Comparison of ENCODE assay signal across 8 cellular contexts in genomic region chr9:128276008-128276573, GRCh38. TPM values are rescaled to one million over a fixed set of nuclear protein-coding genes. Genes with fewer than 3 reads are reported as not detected.
A peak's percentile ranks its signal among the peaks of the same experiment; 100 is the strongest.
DNase-seq lines count a peak whose midpoint lies in the region; ATAC-seq, FAIRE-seq and TF ChIP-seq lines count a peak whose summit lies in the region.

TSS of gene SWI5 (plus strand) at chr9:128276276.

- TF ChIP-seq CTCF in AG09309 (IDR thresholded peaks at IDR 0.05; ENCODE audit: control insufficient read depth, insufficient read depth, low read depth, low read length, missing control alignments), result no peak
- TF ChIP-seq CTCF in WTC11 (IDR thresholded peaks at IDR 0.05), result no peak
- no peak for TF ChIP-seq CTCF in bronchial epithelial cell (IDR thresholded peaks at IDR 0.05; ENCODE audit: insufficient read depth, low read length, severe bottlenecking)
- no peak for TF ChIP-seq CTCF in smooth muscle cell (IDR thresholded peaks at IDR 0.05; ENCODE audit: borderline replicate concordance, insufficient read depth, poor library complexity, severe bottlenecking)

- WGBS in smooth muscle cell (ENCODE audit: low lambda C conversion rate), result 1% methylated on average over 38 of the region's 38 CpGs

- H3K36me3 ChIP-seq in bronchial epithelial cell (ENCODE audit: control insufficient read depth, insufficient read depth, low read length) (peaks cover 2% of the 10 kb centered on the region), smooth muscle cell (ENCODE audit: low read depth) (peaks cover 11% of the 10 kb centered on the region)

- no peaks in the 10 kb centered on the region for H3F3A ChIP-seq in smooth muscle cell (ENCODE audit: low read depth)

- no peaks in the 10 kb centered on the region for H3K27me3 ChIP-seq in bronchial epithelial cell (ENCODE audit: control insufficient read depth, insufficient read depth, low read length)
- no peaks in the 10 kb centered on the region for H3K27me3 ChIP-seq in smooth muscle cell (ENCODE audit: low read depth)

- DNase-seq in AG09309 (ENCODE audit: low read depth) (peak; percentile 96), NCI-H226 (peak; percentile 91), WTC11 (ENCODE audit: low spot score) (peak; percentile 100), bronchial epithelial cell (ENCODE audit: low read depth) (peak; percentile 96), iPS-NIHi7 (ENCODE audit: extremely low spot score) (peak; percentile 99), smooth muscle cell (lab: John Stamatoyannopoulos, UW; ENCODE audit: unreplicated experiment) (peak; percentile 98)

- H3K79me2 ChIP-seq in smooth muscle cell (ENCODE audit: low read depth), result peaks cover 59% of the 10 kb centered on the region

- peak within 1 kb of the TSS; percentile 41 for H2AFZ ChIP-seq in smooth muscle cell (ENCODE audit: low read depth)

- H3K9ac ChIP-seq in smooth muscle cell (ENCODE audit: low read depth), result peak within 1 kb of the TSS; percentile 100

- CTCF ChIA-PET in WTC11 (lab: Charles Lee), result interaction anchor here (0.5 to 3.2 kb wide), 18 partner anchors 13 to 752 kb away, joined by 3 to 25 read pairs (median 6); partner anchors contain the start of genes CERCAM and SH3GLB2

- ATAC-seq in GM19023 (IDR thresholded peaks at IDR 0.05; ENCODE audit: unreplicated experiment) (peak; percentile 97), HG03196 (IDR thresholded peaks at IDR 0.05; ENCODE audit: unreplicated experiment) (peak; percentile 91), WTC11 (peak; percentile 91)

- peak within 1 kb of the TSS; percentile 97 for H3K27ac Mint-ChIP-seq in WTC11

- no peaks in the 10 kb centered on the region for H3K9me3 ChIP-seq in smooth muscle cell (replicated peaks; ENCODE audit: low read depth)

- peak within 1 kb of the TSS; percentile 92 for H3K4me3 Mint-ChIP-seq in WTC11

- H3K36me3 Mint-ChIP-seq in WTC11, result peaks cover 12% of the 10 kb centered on the region

- peaks cover 11% of the 10 kb centered on the region for H3K4me1 ChIP-seq in smooth muscle cell (ENCODE audit: low read depth)

- H3K27ac ChIP-seq in smooth muscle cell (ENCODE audit: low read depth), result peak within 1 kb of the TSS; percentile 98

- no peak for FAIRE-seq in bronchial epithelial cell (lab: Jason Lieb, UNC)

- no peaks in the 10 kb centered on the region; the same call in 1 of the 2 replicates for H3K27me3 Mint-ChIP-seq in WTC11 (ENCODE audit: low read depth)

- peaks cover 37% of the 10 kb centered on the region for H4K20me1 ChIP-seq in smooth muscle cell (ENCODE audit: low read depth)

- H3K4me2 ChIP-seq in smooth muscle cell, result peak within 1 kb of the TSS; percentile 92

- H3K4me1 Mint-ChIP-seq in WTC11, result peaks cover 14% of the 10 kb centered on the region

- POLR2A ChIA-PET in WTC11 (lab: Charles Lee), result interaction anchor here (0.6 to 1.0 kb wide), 12 partner anchors 19 to 180 kb away, joined by 3 to 10 read pairs (median 4); partner anchors contain the start of gene ODF2

- H3K4me3 ChIP-seq in AG09309 (ENCODE audit: control insufficient read depth, low read depth, low read length) (peak within 1 kb of the TSS; percentile 76), bronchial epithelial cell (ENCODE audit: low read depth, low read length) (peak within 1 kb of the TSS; percentile 91), smooth muscle cell (peak within 1 kb of the TSS; percentile 96)

- H3K9me3 Mint-ChIP-seq in WTC11, result no peaks in the 10 kb centered on the region

TF ChIP-seq in WTC11, 78 proteins besides CTCF, POLR2A, EP300 and RAD21:
- no peak for TF ChIP-seq JAZF1 (CRISPR knock-in tag; IDR thresholded peaks at IDR 0.05)
- TF ChIP-seq ZNF423 (CRISPR knock-in tag; IDR thresholded peaks at IDR 0.05), result no peak
- TF ChIP-seq SP1 (CRISPR knock-in tag; conservative IDR thresholded peaks at IDR 0.05), result peak; percentile 90
- TF ChIP-seq TEAD4 (CRISPR knock-in tag; IDR thresholded peaks at IDR 0.05), result no peak
- TF ChIP-seq PREB (CRISPR knock-in tag; IDR thresholded peaks at IDR 0.05; ENCODE audit: borderline replicate concordance), result no peak
- peak; percentile 50; the same call in 1 of the 2 replicates for TF ChIP-seq TEAD1 (CRISPR knock-in tag; IDR thresholded peaks at IDR 0.05)
- TF ChIP-seq CREM (CRISPR knock-in tag; IDR thresholded peaks at IDR 0.05), result peak; percentile 72
- 0 out of 2 replicates have a peak, but pooled peaks have one; percentile 45 for TF ChIP-seq CREB1 (CRISPR knock-in tag; IDR thresholded peaks at IDR 0.05)
- TF ChIP-seq USF1 (CRISPR knock-in tag; IDR thresholded peaks at IDR 0.05), result peak; percentile 52; the same call in 1 of the 2 replicates
- no peak for TF ChIP-seq USF2 (CRISPR knock-in tag; IDR thresholded peaks at IDR 0.05)
- TF ChIP-seq FOXP4 (CRISPR knock-in tag; IDR thresholded peaks at IDR 0.05), result peak; percentile 37; the same call in 1 of the 2 replicates
- TF ChIP-seq IRF1 (CRISPR knock-in tag; IDR thresholded peaks at IDR 0.05), result 0 out of 2 replicates have a peak, but pooled peaks have one; percentile 21
- peak; percentile 47; the same call in 1 of the 2 replicates for TF ChIP-seq MAX (CRISPR knock-in tag; IDR thresholded peaks at IDR 0.05)
- no peak for TF ChIP-seq JUN (CRISPR knock-in tag; IDR thresholded peaks at IDR 0.05)
- no peak for TF ChIP-seq CBFB (CRISPR knock-in tag; IDR thresholded peaks at IDR 0.05; ENCODE audit: low read depth)
- TF ChIP-seq NR2C2 (CRISPR knock-in tag; IDR thresholded peaks at IDR 0.05), result no peak
- peak; percentile 65; the same call in 1 of the 2 replicates for TF ChIP-seq FOXK1 (CRISPR knock-in tag; IDR thresholded peaks at IDR 0.05)
- 0 out of 2 replicates have a peak, but pooled peaks have one; percentile 57 for TF ChIP-seq ETV6 (CRISPR knock-in tag; IDR thresholded peaks at IDR 0.05)
- TF ChIP-seq ZMAT4 (CRISPR knock-in tag; IDR thresholded peaks at IDR 0.05), result 0 out of 2 replicates have a peak, but pooled peaks have one; percentile 28
- TF ChIP-seq NR3C1 (CRISPR knock-in tag; conservative IDR thresholded peaks at IDR 0.05; ENCODE audit: low read depth), result no peak
- no peak for TF ChIP-seq NFATC4 (CRISPR knock-in tag; IDR thresholded peaks at IDR 0.05)

RNA-seq across cellular contexts. Expression of gene SWI5, which starts in this region (rescaled TPM):
- total RNA-seq in WTC11 (2021) (26.2 to 32.0 TPM (median 31.7 TPM) in 3 replicates), bronchial epithelial cell (30.0 and 30.7 TPM in 2 replicates), smooth muscle cell (41.0 and 47.1 TPM in 2 replicates)
- 71.1 and 77.2 TPM in 2 replicates for polyA plus RNA-seq in smooth muscle cell

Comparison
In these comparisons a context has a peak if more than half of its experiments do, and no peak if none do; other contexts are left out.
1. Peak in every context shown above with its lines: DNase-seq, ATAC-seq, H3K4me3 ChIP-seq and H3K27ac ChIP-seq.